Comparison of ENCODE assay signal across 8 cellular contexts in genomic region chr15:75204340-75205063, GRCh38. TPM values are rescaled to one million over a fixed set of nuclear protein-coding genes. Genes with fewer than 3 reads are reported as not detected.
DNase-seq lines count a peak whose midpoint lies in the region; ATAC-seq and TF ChIP-seq lines count a peak whose summit lies in the region.

No MANE protein-coding gene starts in this region.

- H3K27me3 ChIP-seq in iPS-20b (ENCODE audit: insufficient read depth, low read length), result peaks cover 18% of the 10 kb centered on the region

- no peaks in the 10 kb centered on the region for H3K27me3 Mint-ChIP-seq in MCF 10A (ENCODE audit: insufficient read depth, unreplicated experiment)

- H3K27ac Mint-ChIP-seq in MCF 10A (ENCODE audit: low read depth, unreplicated experiment), result peak overlapping the region; percentile 50

- peaks cover 15 to 44% of the 10 kb centered on the region in 2 experiments for H3K36me3 ChIP-seq in HEK293 (ENCODE audit: control insufficient read depth in 2 of 2, insufficient read depth in 1 of 2, low read length in 2 of 2)
- H3K36me3 ChIP-seq in iPS-20b (ENCODE audit: insufficient read depth, low read depth, low read length), result peaks cover 37% of the 10 kb centered on the region

- intact Hi-C loops in MCF 10A (cut with micrococcal nuclease), result loop anchor here (1.0 to 10.0 kb wide), 4 partner anchors 96 to 420 kb away; partner anchors contain the start of gene CSK

- H3K4me1 ChIP-seq in HEK293 (ENCODE audit: control insufficient read depth, insufficient read depth, low read length) (peaks cover 21% of the 10 kb centered on the region), iPS-20b (ENCODE audit: insufficient read depth, low read length) (peaks cover 25% of the 10 kb centered on the region; the same call in 1 of the 2 replicates)

- POLR2A ChIA-PET in HEK293 (lab: Yijun Ruan, JAX), result interaction anchor here (0.9 to 1.5 kb wide), 7 partner anchors 11 to 179 kb away, joined by 3 to 15 read pairs (median 5); no protein-coding TSS in a partner anchor
- POLR2A ChIA-PET in MCF 10A (lab: Yijun Ruan, JAX), result interaction anchor here (0.7 to 5.3 kb wide), 9 partner anchors 10 to 1854 kb away, joined by 3 to 61 read pairs (median 3); partner anchors contain the start of gene PPCDC

- no peaks in the 10 kb centered on the region for H3K9me3 ChIP-seq in HEK293 (ENCODE audit: control insufficient read depth, insufficient read depth, low read depth, low read length)
- H3K9me3 ChIP-seq in iPS-20b (ENCODE audit: insufficient read depth, low read depth, low read length), result no peaks in the 10 kb centered on the region

- H3K36me3 Mint-ChIP-seq in MCF 10A (ENCODE audit: insufficient read depth, unreplicated experiment), result peaks cover 26% of the 10 kb centered on the region

- peak; percentile 98 for TF ChIP-seq CTCF in HEK293 (tag by site-specific recombination; IDR thresholded peaks at IDR 0.05)
- peak; percentile 100 for TF ChIP-seq CTCF in VCaP (conservative IDR thresholded peaks at IDR 0.05)
- TF ChIP-seq CTCF in MCF 10A (IDR thresholded peaks at IDR 0.05; ENCODE audit: unreplicated experiment), result peak; percentile 99

- H3K27ac ChIP-seq in HEK293 (ENCODE audit: extremely low read depth, low read depth, low read length) (no peak overlapping the region), VCaP (peak overlapping the region; percentile 97), iPS-20b (ENCODE audit: low read length) (no peak overlapping the region), skin epidermis (peak overlapping the region in 18 of 21 experiments; percentile 38 to 99 (median 98))

- CTCF ChIA-PET in HEK293 (lab: Yijun Ruan, JAX) (interaction anchor here (0.5 to 4.7 kb wide), 41 partner anchors 10 to 1798 kb away, joined by 3 to 114 read pairs (median 4); no protein-coding TSS in a partner anchor), MCF 10A (lab: Yijun Ruan, JAX) (interaction anchor here (0.6 to 7.1 kb wide), 15 partner anchors 10 to 250 kb away, joined by 3 to 85 read pairs (median 4); partner anchors contain the start of gene PPCDC)

- DNase-seq in DMS114 treated with DMSO at 0.1 percent for 48 hours (lab: John Stamatoyannopoulos, UW; ENCODE audit: unreplicated experiment), result peak; percentile 84
- peak; percentile 95 for DNase-seq in NCI-H2171 treated with DMSO at 0.1 percent for 48 hours (lab: John Stamatoyannopoulos, UW)
- DNase-seq in MCF 10A (ENCODE audit: unreplicated experiment), result peak; percentile 95

- H3K4me1 Mint-ChIP-seq in MCF 10A (ENCODE audit: insufficient read depth, unreplicated experiment), result peaks cover 17% of the 10 kb centered on the region

- no peak overlapping the region for H3K4me3 ChIP-seq in HEK293 (ENCODE audit: low read depth, low read length)
- H3K4me3 ChIP-seq in iPS-20b (ENCODE audit: low read length), result 0 out of 2 replicates have a peak overlapping the region, but pooled peaks have one; percentile 88
- H3K4me3 ChIP-seq in skin epidermis, result peak overlapping the region in 6 of 7 experiments; percentile 69 to 89 (median 85)

- BruUV-seq in MCF 10A (replicated peaks; lab: Mats Ljungman, UMichigan), result TSS peak; percentile 43

- ATAC-seq in HG02884 (IDR thresholded peaks at IDR 0.05; ENCODE audit: unreplicated experiment), result no peak

- H3K9me3 Mint-ChIP-seq in MCF 10A (ENCODE audit: unreplicated experiment), result no peaks in the 10 kb centered on the region

- peak overlapping the region; percentile 91 for H3K4me3 Mint-ChIP-seq in MCF 10A (ENCODE audit: unreplicated experiment)

- H3K9ac ChIP-seq in iPS-20b (ENCODE audit: low read depth, low read length), result no peak overlapping the region

TF ChIP-seq in HEK293, 187 proteins besides CTCF, POLR2A, EP300 and RAD21 (continues in another document):
- TF ChIP-seq ZNF266 (tag by site-specific recombination; IDR thresholded peaks at IDR 0.05; ENCODE audit: low read depth) (no peak), IKZF3 (tag by site-specific recombination; IDR thresholded peaks at IDR 0.05) (peak; percentile 93), ZNF426 (tag by site-specific recombination; IDR thresholded peaks at IDR 0.05) (no peak), ZNF184 (tag by site-specific recombination; IDR thresholded peaks at IDR 0.05) (no peak), ZNF76 (tag by site-specific recombination; IDR thresholded peaks at IDR 0.05; ENCODE audit: borderline replicate concordance, low read depth) (peak; percentile 42; the same call in 1 of the 2 replicates), ZNF24 (tag by site-specific recombination; IDR thresholded peaks at IDR 0.05) (0 out of 2 replicates have a peak, but pooled peaks have one; percentile 37), ZNF501 (tag by site-specific recombination; IDR thresholded peaks at IDR 0.05) (peak; percentile 76; the same call in 1 of the 2 replicates), ZNF707 (tag by site-specific recombination; IDR thresholded peaks at IDR 0.05) (no peak), ZBTB44 (tag by site-specific recombination; IDR thresholded peaks at IDR 0.05) (peak; percentile 62), ZBTB6 (tag by site-specific recombination; IDR thresholded peaks at IDR 0.05) (no peak), GLIS2 (tag by site-specific recombination; IDR thresholded peaks at IDR 0.05) (peak; percentile 89), ZNF214 (tag by site-specific recombination; IDR thresholded peaks at IDR 0.05; ENCODE audit: borderline replicate concordance) (no peak), KLF10 (tag by site-specific recombination; IDR thresholded peaks at IDR 0.05) (peak; percentile 87), HOXD13 (CRISPR knock-in tag; IDR thresholded peaks at IDR 0.05; ENCODE audit: borderline replicate concordance) (no peak), ZFP37 (tag by site-specific recombination; IDR thresholded peaks at IDR 0.05) (no peak), ZNF292 (tag by site-specific recombination; IDR thresholded peaks at IDR 0.05; ENCODE audit: borderline replicate concordance, low read depth) (no peak), ZBTB17 (tag by site-specific recombination; IDR thresholded peaks at IDR 0.05) (peak; percentile 98), ZNF677 (tag by site-specific recombination; IDR thresholded peaks at IDR 0.05) (no peak), KLF7 (tag by site-specific recombination; IDR thresholded peaks at IDR 0.05; ENCODE audit: borderline replicate concordance) (peak; percentile 90; the same call in 1 of the 2 replicates), SP7 (tag by site-specific recombination; IDR thresholded peaks at IDR 0.05) (peak; percentile 78), MEIS1 (CRISPR knock-in tag; IDR thresholded peaks at IDR 0.05; ENCODE audit: borderline replicate concordance) (no peak), ZFHX2 (tag by site-specific recombination; conservative IDR thresholded peaks at IDR 0.05) (peak; percentile 66), ZNF660 (tag by site-specific recombination; IDR thresholded peaks at IDR 0.05) (peak; percentile 98), ZBTB20 (tag by site-specific recombination; IDR thresholded peaks at IDR 0.05) (peak; percentile 64), GFI1B (tag by site-specific recombination; IDR thresholded peaks at IDR 0.05) (no peak), ZBTB8A (tag by site-specific recombination; IDR thresholded peaks at IDR 0.05) (0 out of 2 replicates have a peak, but pooled peaks have one; percentile 32), ZNF596 (tag by site-specific recombination; IDR thresholded peaks at IDR 0.05) (no peak), ZNF121 (tag by site-specific recombination; IDR thresholded peaks at IDR 0.05) (peak; percentile 96), ZNF580 (tag by site-specific recombination; IDR thresholded peaks at IDR 0.05) (no peak; the same call in 1 of the 2 replicates), ZSCAN23 (tag by site-specific recombination; IDR thresholded peaks at IDR 0.05) (peak; percentile 53; the same call in 1 of the 2 replicates), ZIC2 (tag by site-specific recombination; IDR thresholded peaks at IDR 0.05) (peak; percentile 63; the same call in 1 of the 2 replicates), ZNF138 (tag by site-specific recombination; IDR thresholded peaks at IDR 0.05; ENCODE audit: borderline replicate concordance) (no peak), ZNF114 (tag by site-specific recombination; IDR thresholded peaks at IDR 0.05) (no peak), ZNF133 (tag by site-specific recombination; IDR thresholded peaks at IDR 0.05) (no peak)

RNA-seq across cellular contexts. Expression of gene C15orf39, which starts 2.8 kb away (rescaled TPM):
- 13.3 and 17.2 TPM in 2 replicates for total RNA-seq in MCF 10A (2022)

RNA-seq across cellular contexts. Expression of gene GOLGA6C, which starts 53.6 kb away (rescaled TPM):
- not detected in 2 replicates for total RNA-seq in MCF 10A (2022)

Comparison
In these comparisons a context has a peak if more than half of its experiments do, and no peak if none do; other contexts are left out.
1. H3K27ac ChIP-seq: peak in VCaP (single experiment) and skin epidermis (18 of 21); none in HEK293 (single experiment) and iPS-20b (single experiment).
2. Peak in every context shown above with its lines, with median percentiles within 50 percentile points of each other: DNase-seq and CTCF ChIP-seq.